In the genomic region with DNA sequence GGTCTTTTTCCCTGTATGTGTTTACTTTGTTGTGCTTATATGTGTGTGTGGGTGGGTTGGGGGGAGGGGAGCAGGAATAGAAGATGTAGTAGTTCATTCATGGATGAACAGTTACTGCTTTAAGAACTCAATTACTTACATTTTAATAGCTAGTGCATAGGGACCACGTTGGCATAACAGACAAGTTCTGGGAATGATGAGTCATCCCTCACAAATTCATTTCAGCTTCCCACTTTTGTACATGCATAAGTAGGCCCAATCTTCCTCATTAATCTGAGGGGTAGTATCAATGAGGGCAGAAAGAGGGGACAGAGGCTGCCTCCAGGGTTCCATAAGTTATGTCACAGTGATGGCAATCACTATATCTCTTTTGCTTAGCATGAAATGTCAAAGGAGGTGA, we compare ENCODE assay signal across 16 cellular contexts. TPM values are rescaled to one million over a fixed set of nuclear protein-coding genes. Genes with fewer than 3 reads are reported as not detected.
DNase-seq lines count a peak whose midpoint lies in the region; FAIRE-seq and TF ChIP-seq lines count a peak whose summit lies in the region.
"Had no signal": no experiment of that assay in that cellular context is flagged by ENCODE, and none has a peak within 500 bp of the region (broad histone marks: within the 10 kb centered on the region; RNA-seq: fewer than 3 reads in every experiment).

No MANE protein-coding gene starts in this region.

- no peaks in the 10 kb centered on the region for H3K4me1 Mint-ChIP-seq in activated T-helper 2 cell treated with anti-CD3 and anti-CD28 coated beads, Interferon-gamma antibody, Interleukin-2, Interleukin-4, amounts not matched to agents 10 μg/mL and 5 μg/mL and 100 μg/mL, durations not matched to agents 14 hours and 24 hours and 36 hours (ENCODE audit: low read depth)

- no peaks in the 10 kb centered on the region for H3K36me3 ChIP-seq in bronchial epithelial cell (ENCODE audit: control insufficient read depth, insufficient read depth, low read length)
- H3K36me3 ChIP-seq: spleen, uterus had no signal

- no peak overlapping the region for H3K4me3 Mint-ChIP-seq in activated T-helper 2 cell treated with anti-CD3 and anti-CD28 coated beads, Interferon-gamma antibody, Interleukin-2, Interleukin-4, amounts not matched to agents 10 μg/mL and 5 μg/mL and 100 μg/mL, durations not matched to agents 14 hours and 24 hours and 36 hours (ENCODE audit: low read depth)
- H3K4me3 Mint-ChIP-seq: effector memory CD8-positive, alpha-beta T cell had no signal

- peaks cover 18% of the 10 kb centered on the region for H3K27me3 Mint-ChIP-seq in activated T-helper 2 cell treated with anti-CD3 and anti-CD28 coated beads, Interferon-gamma antibody, Interleukin-2, Interleukin-4, amounts not matched to agents 10 μg/mL and 5 μg/mL and 100 μg/mL, durations not matched to agents 14 hours and 24 hours and 36 hours (ENCODE audit: low read depth)

- no peak for TF ChIP-seq CTCF in bronchial epithelial cell (IDR thresholded peaks at IDR 0.05; ENCODE audit: insufficient read depth, low read length, severe bottlenecking)
- TF ChIP-seq CTCF in GM20000 (IDR thresholded peaks at IDR 0.05; ENCODE audit: extremely low read depth, missing control alignments): no peak

- H3K27me3 ChIP-seq in bronchial epithelial cell (ENCODE audit: control insufficient read depth, insufficient read depth, low read length): no peaks in the 10 kb centered on the region
- H3K27me3 ChIP-seq: uterus had no signal

- peak; percentile 76 for DNase-seq in EH (ENCODE audit: low read depth)
- peak; percentile 50 for DNase-seq in NCI-H446 treated with DMSO at 0.1 percent for 48 hours (lab: John Stamatoyannopoulos, UW)
- peak; percentile 56 for DNase-seq in bronchial epithelial cell (ENCODE audit: low read depth)
- peak; percentile 45 for DNase-seq in non-pigmented ciliary epithelial cell (ENCODE audit: low read depth)
- DNase-seq in NOMO-1 (lab: John Stamatoyannopoulos, UW; ENCODE audit: unreplicated experiment in 2 of 2): no peak
- DNase-seq in activated T-helper 2 cell treated with anti-CD3 and anti-CD28 coated beads, Interferon-gamma antibody, Interleukin-2, Interleukin-4, amounts not matched to agents 10 μg/mL and 5 μg/mL and 100 μg/mL, durations not matched to agents 14 hours and 24 hours and 36 hours (ENCODE audit: low spot score): no peak
- DNase-seq in NCI-H1105 (lab: John Stamatoyannopoulos, UW): no peak
- DNase-seq in GM20000 (ENCODE audit: low spot score): no peak
- DNase-seq: activated naive CD4-positive, alpha-beta T cell; effector memory CD8-positive, alpha-beta T cell; NCI-H1048; NCI-H524; spleen; uterus had no signal

- no peak overlapping the region for H3K27ac Mint-ChIP-seq in activated T-helper 2 cell treated with anti-CD3 and anti-CD28 coated beads, Interferon-gamma antibody, Interleukin-2, Interleukin-4, amounts not matched to agents 10 μg/mL and 5 μg/mL and 100 μg/mL, durations not matched to agents 14 hours and 24 hours and 36 hours
- H3K27ac Mint-ChIP-seq: effector memory CD8-positive, alpha-beta T cell had no signal

- no peaks in the 10 kb centered on the region for H3K9me3 Mint-ChIP-seq in activated T-helper 2 cell treated with anti-CD3 and anti-CD28 coated beads, Interferon-gamma antibody, Interleukin-2, Interleukin-4, amounts not matched to agents 10 μg/mL and 5 μg/mL and 100 μg/mL, durations not matched to agents 14 hours and 24 hours and 36 hours
- H3K9me3 Mint-ChIP-seq: effector memory CD8-positive, alpha-beta T cell had no signal

- H3K4me3 ChIP-seq in bronchial epithelial cell (ENCODE audit: low read depth, low read length): no peak overlapping the region
- H3K4me3 ChIP-seq: spleen, uterus had no signal

- no peak for FAIRE-seq in bronchial epithelial cell (lab: Jason Lieb, UNC)
- FAIRE-seq: GM12891 had no signal

- intact Hi-C loops in activated T-helper 2 cell treated with anti-CD3 and anti-CD28 coated beads, Interferon-gamma antibody, Interleukin-2, Interleukin-4, amounts not matched to agents 10 μg/mL and 5 μg/mL and 100 μg/mL, durations not matched to agents 14 hours and 24 hours and 36 hours (cut with micrococcal nuclease): no loop called here

- no peaks in the 10 kb centered on the region for H3K36me3 Mint-ChIP-seq in activated T-helper 2 cell treated with anti-CD3 and anti-CD28 coated beads, Interferon-gamma antibody, Interleukin-2, Interleukin-4, amounts not matched to agents 10 μg/mL and 5 μg/mL and 100 μg/mL, durations not matched to agents 14 hours and 24 hours and 36 hours (ENCODE audit: low read depth)

RNA-seq across cellular contexts. Expression of gene PRDM6, which starts 36.9 kb away (rescaled TPM):
- not detected in 2 replicates for total RNA-seq in bronchial epithelial cell
- not detected in 2 replicates for total RNA-seq in activated T-helper 2 cell treated with anti-CD3 and anti-CD28 coated beads, Interferon-gamma antibody, Interleukin-2, Interleukin-4, amounts not matched to agents 10 μg/mL and 5 μg/mL and 100 μg/mL, durations not matched to agents 14 hours and 24 hours and 36 hours
- total RNA-seq: SK-MEL-5 had no signal

Comparison
In these comparisons a context has a peak if more than half of its experiments do, and no peak if none do; other contexts are left out.
1. DNase-seq: peak in EH (single experiment), NCI-H446 treated with DMSO at 0.1 percent for 48 hours (single experiment), bronchial epithelial cell (single experiment) and non-pigmented ciliary epithelial cell (single experiment); none in NOMO-1 (0 of 2), activated T-helper 2 cell treated with anti-CD3 and anti-CD28 coated beads, Interferon-gamma antibody, Interleukin-2, Interleukin-4, amounts not matched to agents 10 μg/mL and 5 μg/mL and 100 μg/mL, durations not matched to agents 14 hours and 24 hours and 36 hours (single experiment), NCI-H1105 (single experiment) and GM20000 (single experiment).